In genomic region chr2:45993476-45993991, GRCh38 we compare ENCODE assay signal across 8 cellular contexts.
A peak's percentile ranks its signal among the peaks of the same experiment; 100 is the strongest.
DNase-seq lines count a peak whose midpoint lies in the region; ATAC-seq, FAIRE-seq and TF ChIP-seq lines count a peak whose summit lies in the region.

No MANE protein-coding gene starts in this region.

- no peak overlapping the region for H3K4me3 ChIP-seq in GM12864 (ENCODE audit: low read depth, low read length)
- no peak overlapping the region for H3K4me3 ChIP-seq in NB4 (ENCODE audit: low read depth, low read length)
- H3K4me3 ChIP-seq in astrocyte (ENCODE audit: insufficient read depth, low read depth, low read length) = no peak overlapping the region
- H3K4me3 ChIP-seq in small intestine (ENCODE audit: low read depth in 1 of 2, low read length in 2 of 2) = no peak overlapping the region

- H3K4me2 ChIP-seq in astrocyte (ENCODE audit: low read length) = no peak overlapping the region

- H3K27ac ChIP-seq in astrocyte (ENCODE audit: low read depth, low read length) = no peak overlapping the region
- H3K27ac ChIP-seq in small intestine (ENCODE audit: low read depth in 1 of 2, low read length in 1 of 2) = no peak overlapping the region

- H3K27ac Mint-ChIP-seq in T-helper 17 cell (no peak overlapping the region), astrocyte (ENCODE audit: unreplicated experiment) (no peak overlapping the region)

- H4K20me1 ChIP-seq in astrocyte (ENCODE audit: insufficient read depth, low read length) = no peaks in the 10 kb centered on the region

- ATAC-seq in T-helper 17 cell (peak; percentile 54), HG03135 (IDR thresholded peaks at IDR 0.05; ENCODE audit: unreplicated experiment) (no peak), GM19035 (IDR thresholded peaks at IDR 0.05; ENCODE audit: unreplicated experiment) (no peak)

- H3K4me3 Mint-ChIP-seq in T-helper 17 cell (no peak overlapping the region), astrocyte (ENCODE audit: unreplicated experiment) (no peak overlapping the region)

- 36 to 47% (median 42%) methylated on average over 6 of the region's 6 CpGs for WGBS in small intestine, 3 donors

- TF ChIP-seq CTCF in GM12864 (IDR thresholded peaks at IDR 0.05; ENCODE audit: low read depth, low read length, missing control alignments) (peak; percentile 82), NB4 (IDR thresholded peaks at IDR 0.05; ENCODE audit: low read depth, low read length) (peak; percentile 78), astrocyte (IDR thresholded peaks at IDR 0.05; ENCODE audit: insufficient read depth, low read depth, low read length) (peak; percentile 84)

- H2AFZ ChIP-seq in astrocyte (ENCODE audit: low read depth, low read length) = no peak overlapping the region

- peaks cover 19% of the 10 kb centered on the region for H3K4me1 ChIP-seq in astrocyte (ENCODE audit: insufficient read depth, low read length)
- H3K4me1 ChIP-seq in small intestine (ENCODE audit: control insufficient read depth in 2 of 2, insufficient read depth in 1 of 2, low read depth in 1 of 2, low read length in 1 of 2) = no peaks in the 10 kb centered on the region

- peak; percentile 56 for DNase-seq in GM12864 (ENCODE audit: low read depth)
- peak; percentile 81 for DNase-seq in NB4 (ENCODE audit: low read depth)
- DNase-seq in T-helper 17 cell = peak in 2 of 3 donors; percentile 13 to 40
- peak; percentile 66 for DNase-seq in astrocyte (ENCODE audit: low read depth)
- peak; percentile 57 for DNase-seq in hepatic stellate cell (ENCODE audit: low spot score)
- DNase-seq in small intestine = peak; percentile 77

- no peaks in the 10 kb centered on the region for H3K79me2 ChIP-seq in astrocyte (ENCODE audit: insufficient read depth, low read length)

- FAIRE-seq in astrocyte (lab: Jason Lieb, UNC) (peak; percentile 5), small intestine (lab: Jason Lieb, UNC) (no peak)

- no peaks in the 10 kb centered on the region for H3K9me3 Mint-ChIP-seq in astrocyte (ENCODE audit: unreplicated experiment)

- H3K36me3 Mint-ChIP-seq in T-helper 17 cell (ENCODE audit: low read depth) = peaks cover 2% of the 10 kb centered on the region
- H3K36me3 Mint-ChIP-seq in astrocyte (ENCODE audit: low read depth, unreplicated experiment) = no peaks in the 10 kb centered on the region

- no peaks in the 10 kb centered on the region for H3K36me3 ChIP-seq in astrocyte (ENCODE audit: insufficient read depth, low read length)
- peaks cover 0 to 2% of the 10 kb centered on the region in 2 donors for H3K36me3 ChIP-seq in small intestine (ENCODE audit: control insufficient read depth in 2 of 2, insufficient read depth in 2 of 2, low read length in 2 of 2)

- H3K9me3 ChIP-seq in T-helper 17 cell (ENCODE audit: control insufficient read depth, low read length, poor library complexity, severe bottlenecking) = no peaks in the 10 kb centered on the region
- no peaks in the 10 kb centered on the region for H3K9me3 ChIP-seq in astrocyte (ENCODE audit: insufficient read depth, low read depth, low read length)
- no peaks in the 10 kb centered on the region for H3K9me3 ChIP-seq in small intestine (ENCODE audit: control insufficient read depth, low read depth)

- H3K4me1 Mint-ChIP-seq in T-helper 17 cell (peaks cover 6% of the 10 kb centered on the region), astrocyte (ENCODE audit: low read depth, unreplicated experiment) (peaks cover 9% of the 10 kb centered on the region)

- no peaks in the 10 kb centered on the region for H3K27me3 ChIP-seq in astrocyte (ENCODE audit: insufficient read depth, low read length)
- no peaks in the 10 kb centered on the region for H3K27me3 ChIP-seq in small intestine (ENCODE audit: control insufficient read depth in 2 of 2, insufficient read depth in 2 of 2, low read length in 2 of 2)

- peak overlapping the region; percentile 9 for H3K9ac ChIP-seq in astrocyte (ENCODE audit: low read length)

- no peaks in the 10 kb centered on the region for H3K27me3 Mint-ChIP-seq in T-helper 17 cell
- peaks cover 5% of the 10 kb centered on the region for H3K27me3 Mint-ChIP-seq in astrocyte (ENCODE audit: low read depth, unreplicated experiment)

- TF ChIP-seq POLR2A in NB4 (IDR thresholded peaks at IDR 0.05; ENCODE audit: extremely low read depth, insufficient read length) = no peak

Comparison
In these comparisons a context has a peak if more than half of its experiments do, and no peak if none do; other contexts are left out.
1. DNase-seq: peak in every context shown above with its lines; median percentile 81 in NB4; 77 in small intestine; 66 in astrocyte; 57 in hepatic stellate cell; 56 in GM12864; 26 in T-helper 17 cell.